ENCODE assay signal across 10 cellular contexts in the genomic region with DNA sequence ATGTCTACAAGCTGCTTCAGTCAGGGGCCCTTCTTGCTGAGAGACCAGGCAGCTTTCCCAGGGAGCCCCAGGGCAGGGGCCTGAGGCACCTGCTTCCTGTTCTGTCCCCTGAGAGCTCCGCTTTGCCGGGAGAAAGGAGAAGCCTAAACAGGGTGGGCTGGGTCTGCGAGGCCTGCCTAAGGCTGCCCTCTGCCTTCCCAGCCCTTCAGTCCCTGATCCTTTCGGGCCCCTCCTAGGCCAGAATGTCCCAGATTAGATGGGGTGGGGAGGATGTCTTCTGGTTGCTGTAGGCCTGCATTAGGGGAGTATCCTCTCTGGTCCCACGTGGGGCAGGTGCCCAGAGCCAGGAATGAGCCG.
A peak's percentile ranks its signal among the peaks of the same experiment; 100 is the strongest.
DNase-seq lines count a peak whose midpoint lies in the region; ATAC-seq, FAIRE-seq and TF ChIP-seq lines count a peak whose summit lies in the region.
"Had no signal": no experiment of that assay in that cellular context is flagged by ENCODE, and none has a peak within 500 bp of the region (broad histone marks: within the 10 kb centered on the region; RNA-seq: fewer than 3 reads in every experiment).

No MANE protein-coding gene starts in this region.

- no peak for ATAC-seq in omental fat pad (ENCODE audit: low FRiP score)

- FAIRE-seq in endothelial cell of umbilical vein (lab: Jason Lieb, UNC), result no peak

- H3K9me1 ChIP-seq in endothelial cell of umbilical vein (replicated peaks; ENCODE audit: control insufficient read depth, extremely low read depth, insufficient read depth, low read length), result no peaks in the 10 kb centered on the region

- H3K27me3 ChIP-seq in endothelial cell of umbilical vein (ENCODE audit: control insufficient read depth in 2 of 2, insufficient read depth in 2 of 2, low read length in 2 of 2) (no peaks in the 10 kb centered on the region), trophoblast cell (ENCODE audit: insufficient read depth, low read length) (no peaks in the 10 kb centered on the region)
- H3K27me3 ChIP-seq: stomach had no signal

- no peak overlapping the region for H2AFZ ChIP-seq in endothelial cell of umbilical vein (ENCODE audit: low read depth, low read length)
- no peak overlapping the region for H2AFZ ChIP-seq in trophoblast cell (ENCODE audit: insufficient read depth, low read length, poor library complexity)

- DNase-seq in NCI-H2171 (lab: John Stamatoyannopoulos, UW), result peak; percentile 18
- DNase-seq in endothelial cell of umbilical vein (ENCODE audit: low read depth, low spot score), result peak; percentile 13
- no peak for DNase-seq in trophoblast cell
- no peak for DNase-seq in mesenteric fat pad (ENCODE audit: low spot score)
- DNase-seq in omental fat pad (ENCODE audit: low spot score), result no peak
- no peak for DNase-seq in islet precursor cell
- DNase-seq: activated CD4-positive, alpha-beta T cell treated with anti-CD3 and anti-CD28 coated beads, Interleukin-2, amount 50 U/mL, for 1 hour; head of caudate nucleus; stomach had no signal

- H2BK12ac ChIP-seq in trophoblast cell (ENCODE audit: low read length), result peak overlapping the region; percentile 31

- H4K8ac ChIP-seq in trophoblast cell (ENCODE audit: low read depth, low read length), result peak overlapping the region; percentile 2

- H3K4me3 ChIP-seq in endothelial cell of umbilical vein (replicated peaks in 1 of 3; ENCODE audit: insufficient read depth in 1 of 3, low read depth in 1 of 3, low read length in 3 of 3) (no peak overlapping the region), trophoblast cell (ENCODE audit: low read depth, low read length) (no peak overlapping the region)

- peak overlapping the region; percentile 89 for H2BK120ac ChIP-seq in trophoblast cell (ENCODE audit: insufficient read depth, low read length, poor library complexity)

- dilution Hi-C loops in endothelial cell of umbilical vein (cut with MboI; ENCODE audit: extremely low pct_ligation_motif_present, low sequenced_read_pairs), result no loop called here

- TF ChIP-seq CTCF in endothelial cell of umbilical vein (IDR thresholded peaks at IDR 0.05; ENCODE audit: extremely low read depth in 1 of 2, insufficient read depth in 1 of 2, low read depth in 1 of 2, low read length in 2 of 2) (no peak), omental fat pad (IDR thresholded peaks at IDR 0.05) (no peak)

- peak overlapping the region; percentile 37; the same call in 1 of the 2 replicates for H3K9ac ChIP-seq in ES-I3 (ENCODE audit: low read depth, low read length)
- no peak overlapping the region for H3K9ac ChIP-seq in endothelial cell of umbilical vein (replicated peaks; ENCODE audit: extremely low read depth, insufficient read depth, low read length)
- H3K9ac ChIP-seq in trophoblast cell (ENCODE audit: low read length), result no peak overlapping the region

- no TSS peak for BruUV-seq in endothelial cell of umbilical vein (replicated peaks; lab: Mats Ljungman, UMichigan)

- H4K12ac ChIP-seq in trophoblast cell (ENCODE audit: low read depth, low read length), result no peak overlapping the region

- H3K4me2 ChIP-seq in endothelial cell of umbilical vein (ENCODE audit: insufficient read depth, low read length) (no peak overlapping the region), trophoblast cell (ENCODE audit: low read length) (peak overlapping the region; percentile 58)

- peak overlapping the region; percentile 70 for H4K91ac ChIP-seq in trophoblast cell (ENCODE audit: low read depth, low read length)

- no peak overlapping the region for H3K23ac ChIP-seq in trophoblast cell (ENCODE audit: low read length)

- CTCF ChIA-PET in endothelial cell of umbilical vein (lab: Charles Lee), result interaction anchor here (0.7 to 3.6 kb wide), 9 partner anchors 11 to 189 kb away, joined by 3 to 25 read pairs (median 3); partner anchors contain the start of gene TCF7L1

- H2BK5ac ChIP-seq in trophoblast cell (ENCODE audit: low read depth, low read length, poor library complexity), result peak overlapping the region; percentile 78

- no peaks in the 10 kb centered on the region for H3K36me3 ChIP-seq in ES-I3 (ENCODE audit: insufficient read depth, low read length)
- H3K36me3 ChIP-seq in endothelial cell of umbilical vein (ENCODE audit: control insufficient read depth in 2 of 2, extremely low read depth in 1 of 2, insufficient read depth in 2 of 2, low read length in 2 of 2), result no peaks in the 10 kb centered on the region
- H3K36me3 ChIP-seq in trophoblast cell (ENCODE audit: control insufficient read depth in 1 of 2, insufficient read depth in 2 of 2, low read length in 2 of 2), result no peaks in the 10 kb centered on the region
- H3K36me3 ChIP-seq: stomach had no signal

- H3K79me2 ChIP-seq in endothelial cell of umbilical vein (ENCODE audit: control insufficient read depth, insufficient read depth, low read length) (no peaks in the 10 kb centered on the region), trophoblast cell (ENCODE audit: control insufficient read depth, insufficient read depth, low read length, poor library complexity) (peaks cover 12% of the 10 kb centered on the region)

- H3K9me3 ChIP-seq in ES-I3 (ENCODE audit: control insufficient read depth, insufficient read depth, low read length) (no peaks in the 10 kb centered on the region), endothelial cell of umbilical vein (replicated peaks; ENCODE audit: control insufficient read depth, insufficient read depth, low read length) (no peaks in the 10 kb centered on the region), trophoblast cell (ENCODE audit: insufficient read depth, low read depth, low read length) (no peaks in the 10 kb centered on the region)
- H3K9me3 ChIP-seq: stomach had no signal

- no CpG with 5 or more reads among the region's 6 CpGs for WGBS in trophoblast cell (ENCODE audit: extremely low coverage, insufficient coverage, insufficient read length)

- H3K4me1 ChIP-seq in ES-I3 (ENCODE audit: insufficient read depth, low read length) (peaks cover 67% of the 10 kb centered on the region), endothelial cell of umbilical vein (ENCODE audit: control insufficient read depth, extremely low read depth, insufficient read depth, low read length) (peaks cover 37% of the 10 kb centered on the region), trophoblast cell (ENCODE audit: control insufficient read depth in 1 of 2, insufficient read depth in 2 of 2, low read length in 2 of 2) (peaks cover 54 to 58% of the 10 kb centered on the region in 2 experiments)

- no peak overlapping the region for H3K27ac ChIP-seq in endothelial cell of umbilical vein (ENCODE audit: insufficient read depth, low read depth, low read length)
- H3K27ac ChIP-seq in trophoblast cell (ENCODE audit: low read depth, low read length), result peak overlapping the region; percentile 95

- H3K4ac ChIP-seq in trophoblast cell (ENCODE audit: low read depth, low read length), result peak overlapping the region; percentile 24

- H3K14ac ChIP-seq in trophoblast cell (ENCODE audit: low read length), result peak overlapping the region; percentile 47

- TF ChIP-seq POLR2A in endothelial cell of umbilical vein (IDR thresholded peaks at IDR 0.05; ENCODE audit: low read depth, low read length), result no peak

- H3K18ac ChIP-seq in trophoblast cell (ENCODE audit: low read length), result peak overlapping the region; percentile 3

- intact Hi-C loops in endothelial cell of umbilical vein (cut with micrococcal nuclease), result no loop called here

- POLR2A ChIA-PET in endothelial cell of umbilical vein (lab: Charles Lee), result no interaction called here

- peak overlapping the region; percentile 77 for H2AK5ac ChIP-seq in trophoblast cell (ENCODE audit: low read length)

- H4K20me1 ChIP-seq in endothelial cell of umbilical vein (replicated peaks; ENCODE audit: control insufficient read depth, extremely low read depth, insufficient read depth, low read length), result no peaks in the 10 kb centered on the region

- peaks cover 35% of the 10 kb centered on the region for H3K79me1 ChIP-seq in trophoblast cell (ENCODE audit: low read length)

TF ChIP-seq in endothelial cell of umbilical vein, 7 proteins besides CTCF, POLR2A, EP300 and RAD21:
- TF ChIP-seq, protein P1, sequence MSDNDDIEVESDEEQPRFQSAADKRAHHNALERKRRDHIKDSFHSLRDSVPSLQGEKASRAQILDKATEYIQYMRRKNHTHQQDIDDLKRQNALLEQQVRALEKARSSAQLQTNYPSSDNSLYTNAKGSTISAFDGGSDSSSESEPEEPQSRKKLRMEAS (IDR thresholded peaks at IDR 0.05; ENCODE audit: insufficient read depth, insufficient read length), result no peak
- no peak for TF ChIP-seq FOS (IDR thresholded peaks at IDR 0.05; ENCODE audit: borderline replicate concordance, insufficient read depth, low read length)
- no peak for TF ChIP-seq EZH2 (IDR thresholded peaks at IDR 0.05; ENCODE audit: borderline replicate concordance, low read depth, low read length, severe bottlenecking)
- TF ChIP-seq POLR2AphosphoS5 (IDR thresholded peaks at IDR 0.05; ENCODE audit: insufficient read depth, low read depth, low read length), result no peak
- TF ChIP-seq GATA2 (IDR thresholded peaks at IDR 0.05; ENCODE audit: insufficient read depth, insufficient read length, low read depth, low read length), result no peak
- TF ChIP-seq JUN (IDR thresholded peaks at IDR 0.05; ENCODE audit: borderline replicate concordance, insufficient read depth, insufficient read length, low read depth), result no peak
- TF ChIP-seq MYC (IDR thresholded peaks at IDR 0.05; ENCODE audit: low read depth, low read length), result no peak
TF ChIP-seq in endothelial cell of umbilical vein: peak in this region for 0.

Comparison
In these comparisons a context has a peak if more than half of its experiments do, and no peak if none do; other contexts are left out.
1. DNase-seq: peak in NCI-H2171 (single experiment) and endothelial cell of umbilical vein (single experiment); none in trophoblast cell (0 of 2), mesenteric fat pad (single experiment), omental fat pad (single experiment) and islet precursor cell (single experiment).